ENCODE assay signal across 12 cellular contexts in genomic region chr21:20329636-20330035, GRCh38.
"Had no signal": no experiment of that assay in that cellular context is flagged by ENCODE, and none has a peak within 500 bp of the region (broad histone marks: within the 10 kb centered on the region; RNA-seq: fewer than 3 reads in every experiment).

No MANE protein-coding gene starts in this region.

- DNase-seq: amniotic stem cell; body of pancreas; effector memory CD4-positive, alpha-beta T cell; gastrocnemius medialis; heart right ventricle; islet precursor cell; left lung; mucosa of descending colon; naive thymus-derived CD8-positive, alpha-beta T cell; thyroid gland; uterus had no signal

- ATAC-seq: activated CD4-positive, CD25-positive, alpha-beta regulatory T cell treated with anti-CD3 and anti-CD28 coated beads, Interleukin-2, amount 50 U/mL, for 24 hours; body of pancreas; gastrocnemius medialis; heart right ventricle; left lung; mucosa of descending colon; naive thymus-derived CD8-positive, alpha-beta T cell had no signal
